Comparison of ENCODE assay signal across 20 cellular contexts in the genomic region with DNA sequence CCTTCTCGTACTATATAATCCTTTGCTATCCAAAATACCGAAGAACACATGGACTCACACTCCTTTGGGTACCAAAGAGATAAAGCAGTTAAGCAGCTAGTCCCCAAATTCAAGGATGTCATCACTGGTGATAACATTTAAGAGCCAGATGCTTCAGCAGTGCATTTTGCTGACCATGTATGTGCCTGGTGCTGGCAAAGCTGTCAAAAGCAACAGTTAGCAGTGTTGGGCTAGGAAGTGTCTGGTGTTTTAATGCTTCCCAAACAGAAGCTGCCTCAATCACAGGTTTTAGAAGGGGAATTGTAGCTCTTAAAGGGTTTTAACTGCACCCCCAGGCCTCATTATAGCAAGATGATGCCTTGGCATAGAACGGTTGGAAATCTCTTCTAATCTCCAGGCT. TPM values are rescaled to one million over a fixed set of nuclear protein-coding genes. Genes with fewer than 3 reads are reported as not detected.
DNase-seq lines count a peak whose midpoint lies in the region; ATAC-seq and TF ChIP-seq lines count a peak whose summit lies in the region.
"Had no signal": no experiment of that assay in that cellular context is flagged by ENCODE, and none has a peak within 500 bp of the region (broad histone marks: within the 10 kb centered on the region; RNA-seq: fewer than 3 reads in every experiment).

No MANE protein-coding gene starts in this region.

- POLR2A ChIA-PET in activated CD4-positive, alpha-beta memory T cell treated with anti-CD3 and anti-CD28 coated beads for 36 hours (lab: Charles Lee), result interaction anchor here (0.7 to 6.7 kb wide), 4 partner anchors 9 to 43 kb away, joined by 3 to 69 read pairs (median 4); no protein-coding TSS in a partner anchor
- POLR2A ChIA-PET in activated CD4-positive, alpha-beta memory T cell treated with anti-CD3 and anti-CD28 coated beads, Interleukin-2, amount 10 ng/mL, durations not matched to agents 7 days and 5 days (lab: Charles Lee), result interaction anchor here (1.6 to 11.0 kb wide), 3 partner anchors 11 to 51 kb away, joined by 6 to 196 read pairs (median 132); partner anchors contain the start of gene SLC35B1
- POLR2A ChIA-PET in CD4-positive, alpha-beta memory T cell (lab: Charles Lee; ENCODE audit: partially characterized antibody), result interaction anchor here (1.1 to 14.3 kb wide), 5 partner anchors 9 to 50 kb away, joined by 3 to 427 read pairs (median 156); partner anchors contain the start of genes KAT7 and SLC35B1

- peaks cover 81% of the 10 kb centered on the region for H3K4me1 ChIP-seq in CD4-positive, alpha-beta memory T cell (ENCODE audit: insufficient read depth, low read length)

- peaks cover 7% of the 10 kb centered on the region for H3K36me3 Mint-ChIP-seq in activated CD4-positive, alpha-beta memory T cell treated with anti-CD3 and anti-CD28 coated beads for 36 hours
- H3K36me3 Mint-ChIP-seq in activated CD4-positive, alpha-beta memory T cell treated with anti-CD3 and anti-CD28 coated beads, Interleukin-2, amount 10 ng/mL, durations not matched to agents 7 days and 5 days (ENCODE audit: low read depth), result peaks cover 50% of the 10 kb centered on the region
- peaks cover 20 to 76% of the 10 kb centered on the region in 2 donors for H3K36me3 Mint-ChIP-seq in CD4-positive, alpha-beta memory T cell
- H3K36me3 Mint-ChIP-seq in activated naive CD8-positive, alpha-beta T cell, result no peaks in the 10 kb centered on the region
- H3K36me3 Mint-ChIP-seq in natural killer cell, result no peaks in the 10 kb centered on the region

- peak overlapping the region; percentile 76 for H3K27ac Mint-ChIP-seq in activated CD4-positive, alpha-beta memory T cell treated with anti-CD3 and anti-CD28 coated beads for 36 hours
- H3K27ac Mint-ChIP-seq in activated CD4-positive, alpha-beta memory T cell treated with anti-CD3 and anti-CD28 coated beads, Interleukin-2, amount 10 ng/mL, durations not matched to agents 7 days and 5 days, result no peak overlapping the region
- peak overlapping the region; percentile 30 to 89 (median 76) for H3K27ac Mint-ChIP-seq in CD4-positive, alpha-beta memory T cell
- peak overlapping the region; percentile 81 for H3K27ac Mint-ChIP-seq in activated naive CD8-positive, alpha-beta T cell
- peak overlapping the region; percentile 95 to 97 for H3K27ac Mint-ChIP-seq in natural killer cell
- H3K27ac Mint-ChIP-seq: HFFc6 had no signal

- H3K9me3 Mint-ChIP-seq in activated CD4-positive, alpha-beta memory T cell treated with anti-CD3 and anti-CD28 coated beads for 36 hours, result no peaks in the 10 kb centered on the region
- no peaks in the 10 kb centered on the region for H3K9me3 Mint-ChIP-seq in activated CD4-positive, alpha-beta memory T cell treated with anti-CD3 and anti-CD28 coated beads, Interleukin-2, amount 10 ng/mL, durations not matched to agents 7 days and 5 days
- peaks cover 0 to 5% (median 0%) of the 10 kb centered on the region in 8 donors for H3K9me3 Mint-ChIP-seq in CD4-positive, alpha-beta memory T cell
- H3K9me3 Mint-ChIP-seq in activated naive CD8-positive, alpha-beta T cell (ENCODE audit: low read depth), result no peaks in the 10 kb centered on the region
- no peaks in the 10 kb centered on the region for H3K9me3 Mint-ChIP-seq in natural killer cell
- H3K9me3 Mint-ChIP-seq: HFFc6, nephron had no signal

- no peaks in the 10 kb centered on the region for H3K27me3 Mint-ChIP-seq in activated CD4-positive, alpha-beta memory T cell treated with anti-CD3 and anti-CD28 coated beads for 36 hours
- H3K27me3 Mint-ChIP-seq in activated CD4-positive, alpha-beta memory T cell treated with anti-CD3 and anti-CD28 coated beads, Interleukin-2, amount 10 ng/mL, durations not matched to agents 7 days and 5 days, result no peaks in the 10 kb centered on the region
- no peaks in the 10 kb centered on the region for H3K27me3 Mint-ChIP-seq in CD4-positive, alpha-beta memory T cell
- no peaks in the 10 kb centered on the region for H3K27me3 Mint-ChIP-seq in activated naive CD8-positive, alpha-beta T cell
- H3K27me3 Mint-ChIP-seq in natural killer cell (ENCODE audit: low read depth in 2 of 2), result no peaks in the 10 kb centered on the region

- no peak overlapping the region for H3K4me3 Mint-ChIP-seq in activated CD4-positive, alpha-beta memory T cell treated with anti-CD3 and anti-CD28 coated beads for 36 hours
- H3K4me3 Mint-ChIP-seq in activated CD4-positive, alpha-beta memory T cell treated with anti-CD3 and anti-CD28 coated beads, Interleukin-2, amount 10 ng/mL, durations not matched to agents 7 days and 5 days, result no peak overlapping the region
- peak overlapping the region in 5 of 8 donors; percentile 23 to 72 (median 38) for H3K4me3 Mint-ChIP-seq in CD4-positive, alpha-beta memory T cell
- H3K4me3 Mint-ChIP-seq in activated naive CD8-positive, alpha-beta T cell, result no peak overlapping the region
- peak overlapping the region; percentile 98 for H3K4me3 Mint-ChIP-seq in natural killer cell
- H3K4me3 Mint-ChIP-seq: HFFc6, nephron had no signal

- no peak overlapping the region for H3K4me3 ChIP-seq in CD4-positive, alpha-beta memory T cell (ENCODE audit: low read length in 2 of 2)
- H3K4me3 ChIP-seq: thyroid gland had no signal

- H3K27me3 ChIP-seq in CD4-positive, alpha-beta memory T cell (ENCODE audit: insufficient read depth, low read length), result no peaks in the 10 kb centered on the region
- H3K27me3 ChIP-seq: thyroid gland had no signal

- CTCF ChIA-PET in activated CD4-positive, alpha-beta memory T cell treated with anti-CD3 and anti-CD28 coated beads for 36 hours (lab: Charles Lee), result interaction anchor here (0.8 kb wide), 1 partner anchor 11 kb away, joined by 3 read pairs; no protein-coding TSS in a partner anchor
- CTCF ChIA-PET in activated CD4-positive, alpha-beta memory T cell treated with anti-CD3 and anti-CD28 coated beads, Interleukin-2, amount 10 ng/mL, durations not matched to agents 7 days and 5 days (lab: Charles Lee), result interaction anchor here (0.7 to 2.0 kb wide), 3 partner anchors 11 to 914 kb away, joined by 3 to 7 read pairs (median 3); no protein-coding TSS in a partner anchor
- CTCF ChIA-PET in CD4-positive, alpha-beta memory T cell (lab: Charles Lee; ENCODE audit: partially characterized antibody), result interaction anchor here (0.6 to 4.2 kb wide), 7 partner anchors 12 to 190 kb away, joined by 3 to 23 read pairs (median 4); no protein-coding TSS in a partner anchor

- H3K9me3 ChIP-seq in CD4-positive, alpha-beta memory T cell (ENCODE audit: control insufficient read depth in 1 of 2, low read length in 2 of 2), result no peaks in the 10 kb centered on the region
- H3K9me3 ChIP-seq: thyroid gland had no signal

- no peak overlapping the region for H3K27ac ChIP-seq in CD4-positive, alpha-beta memory T cell (ENCODE audit: low read depth, low read length)
- H3K27ac ChIP-seq: thyroid gland had no signal

- ATAC-seq in natural killer cell, result peak in 2 of 3 donors; percentile 2 to 5
- ATAC-seq: left colon had no signal

- peaks cover 73% of the 10 kb centered on the region for H3K4me1 Mint-ChIP-seq in activated CD4-positive, alpha-beta memory T cell treated with anti-CD3 and anti-CD28 coated beads for 36 hours (ENCODE audit: low read depth)
- peaks cover 76% of the 10 kb centered on the region for H3K4me1 Mint-ChIP-seq in activated CD4-positive, alpha-beta memory T cell treated with anti-CD3 and anti-CD28 coated beads, Interleukin-2, amount 10 ng/mL, durations not matched to agents 7 days and 5 days
- peaks cover 56 to 88% (median 75%) of the 10 kb centered on the region in 4 donors for H3K4me1 Mint-ChIP-seq in CD4-positive, alpha-beta memory T cell
- H3K4me1 Mint-ChIP-seq in activated naive CD8-positive, alpha-beta T cell (ENCODE audit: low read depth), result peaks cover 80% of the 10 kb centered on the region
- peaks cover 81 to 89% of the 10 kb centered on the region in 2 donors for H3K4me1 Mint-ChIP-seq in natural killer cell

- TF ChIP-seq CTCF in natural killer cell (IDR thresholded peaks at IDR 0.05), result no peak

- H3K36me3 ChIP-seq in CD4-positive, alpha-beta memory T cell (ENCODE audit: insufficient read depth, low read length), result peaks cover 13% of the 10 kb centered on the region

- intact Hi-C loops in activated CD4-positive, alpha-beta memory T cell treated with anti-CD3 and anti-CD28 coated beads for 36 hours (cut with micrococcal nuclease), result no loop called here
- intact Hi-C loops in CD4-positive, alpha-beta memory T cell (cut with micrococcal nuclease), result no loop called here
- intact Hi-C loops in natural killer cell (cut with micrococcal nuclease), result loop anchor here (1.0 kb wide), 1 partner anchor 9 kb away; no protein-coding TSS in a partner anchor

- DNase-seq in activated CD4-positive, alpha-beta memory T cell treated with anti-CD3 and anti-CD28 coated beads for 36 hours, result no peak
- DNase-seq in activated CD4-positive, alpha-beta memory T cell treated with anti-CD3 and anti-CD28 coated beads, Interleukin-2, amount 10 ng/mL, durations not matched to agents 7 days and 5 days, result no peak
- DNase-seq in CD4-positive, alpha-beta memory T cell, result no peak
- DNase-seq in natural killer cell (no peak), inferior parietal cortex (ENCODE audit: extremely low spot score) (no peak), NCI-H2227 treated with DMSO at 0.1 percent for 48 hours (lab: John Stamatoyannopoulos, UW) (no peak), OCI-M2 (lab: John Stamatoyannopoulos, UW; ENCODE audit: unreplicated experiment) (no peak)
- DNase-seq: activated CD4-positive, alpha-beta T cell treated with anti-CD3 and anti-CD28 coated beads for 1 hour; activated gamma-delta T cell treated with Interleukin-2 at 50 U/mL for 16 hours; AML-193; dermis blood vessel endothelial cell; HFFc6; Karpas-422; left colon; NCI-H187 treated with DMSO at 0.1 percent for 48 hours; NCI-H774; Right ventricle myocardium superior; thyroid gland had no signal

RNA-seq across cellular contexts. Expression of gene FAM117A, which starts 4.7 kb away (rescaled TPM):
- 10 to 100 TPM; 20.9 to 21.6 TPM for total RNA-seq in activated CD4-positive, alpha-beta memory T cell treated with anti-CD3 and anti-CD28 coated beads for 36 hours
- 10 to 100 TPM; 61.0 to 62.0 TPM for total RNA-seq in activated CD4-positive, alpha-beta memory T cell treated with anti-CD3 and anti-CD28 coated beads, Interleukin-2, amount 10 ng/mL, durations not matched to agents 7 days and 5 days
- total RNA-seq in CD4-positive, alpha-beta memory T cell, result 100 to 1,000 TPM in 1 of 2 experiments, 10 to 100 TPM in 1; 95.1 to 102 TPM
- 10 to 100 TPM; 61.2 to 73.4 TPM for polyA plus RNA-seq in CD4-positive, alpha-beta memory T cell
- 10 to 100 TPM; 55.2 to 88.4 (median 79.2) TPM for total RNA-seq in natural killer cell

RNA-seq across cellular contexts. Expression of gene KAT7, which starts 29.3 kb away (rescaled TPM):
- total RNA-seq in activated CD4-positive, alpha-beta memory T cell treated with anti-CD3 and anti-CD28 coated beads for 36 hours, result 10 to 100 TPM; 60.5 to 65.8 TPM
- 10 to 100 TPM; 79.8 to 80.2 TPM for total RNA-seq in activated CD4-positive, alpha-beta memory T cell treated with anti-CD3 and anti-CD28 coated beads, Interleukin-2, amount 10 ng/mL, durations not matched to agents 7 days and 5 days
- total RNA-seq in CD4-positive, alpha-beta memory T cell, result 100 to 1,000 TPM; 115 to 120 TPM
- 10 to 100 TPM; 37.6 to 55.3 TPM for polyA plus RNA-seq in CD4-positive, alpha-beta memory T cell
- total RNA-seq in natural killer cell, result 100 to 1,000 TPM; 195 to 231 (median 213) TPM

RNA-seq across cellular contexts. Expression of gene SLC35B1, which starts 51.4 kb away (rescaled TPM):
- total RNA-seq in activated CD4-positive, alpha-beta memory T cell treated with anti-CD3 and anti-CD28 coated beads for 36 hours, result 10 to 100 TPM; 48.3 to 54.1 TPM
- 10 to 100 TPM; 50.4 TPM for total RNA-seq in activated CD4-positive, alpha-beta memory T cell treated with anti-CD3 and anti-CD28 coated beads, Interleukin-2, amount 10 ng/mL, durations not matched to agents 7 days and 5 days
- 10 to 100 TPM; 48.4 to 52.1 TPM for total RNA-seq in CD4-positive, alpha-beta memory T cell
- 10 to 100 TPM; 30.8 to 38.9 TPM for polyA plus RNA-seq in CD4-positive, alpha-beta memory T cell
- total RNA-seq in natural killer cell, result 100 to 1,000 TPM in 1 of 3 donors, 10 to 100 TPM in 2; 74.0 to 121 (median 90.2) TPM

Comparison
In these comparisons a context has a peak if more than half of its experiments do, and no peak if none do; other contexts are left out.
1. H3K4me3 Mint-ChIP-seq: peak in CD4-positive, alpha-beta memory T cell (5 of 8) and natural killer cell (single experiment); none in activated CD4-positive, alpha-beta memory T cell treated with anti-CD3 and anti-CD28 coated beads for 36 hours (single experiment), activated CD4-positive, alpha-beta memory T cell treated with anti-CD3 and anti-CD28 coated beads, Interleukin-2, amount 10 ng/mL, durations not matched to agents 7 days and 5 days (single experiment) and activated naive CD8-positive, alpha-beta T cell (single experiment).